In genomic region chr11:96134622-96135021, GRCh38 we compare ENCODE assay signal across 10 cellular contexts.
DNase-seq lines count a peak whose midpoint lies in the region; ATAC-seq and TF ChIP-seq lines count a peak whose summit lies in the region.
"Had no signal": no experiment of that assay in that cellular context is flagged by ENCODE, and none has a peak within 500 bp of the region (broad histone marks: within the 10 kb centered on the region; RNA-seq: fewer than 3 reads in every experiment).

No MANE protein-coding gene starts in this region.

- H3K27me3 ChIP-seq in smooth muscle cell (ENCODE audit: low read depth) = no peaks in the 10 kb centered on the region
- H3K27me3 ChIP-seq in GM23338 (ENCODE audit: insufficient read depth) = no peaks in the 10 kb centered on the region

- H3K36me3 ChIP-seq in smooth muscle cell (ENCODE audit: low read depth) (no peaks in the 10 kb centered on the region), GM23338 (ENCODE audit: insufficient read depth) (no peaks in the 10 kb centered on the region)

- H3K4me1 ChIP-seq in smooth muscle cell (ENCODE audit: low read depth) = no peaks in the 10 kb centered on the region
- peaks cover 15% of the 10 kb centered on the region for H3K4me1 ChIP-seq in GM23338 (ENCODE audit: insufficient read depth)

- peak overlapping the region; percentile 36 for H3K9ac ChIP-seq in smooth muscle cell (ENCODE audit: low read depth)

- H4K20me1 ChIP-seq in smooth muscle cell (ENCODE audit: low read depth) = no peaks in the 10 kb centered on the region
- no peaks in the 10 kb centered on the region for H4K20me1 ChIP-seq in GM23338 (replicated peaks; ENCODE audit: insufficient read depth)

- no peaks in the 10 kb centered on the region for H3K9me3 ChIP-seq in smooth muscle cell (replicated peaks; ENCODE audit: low read depth)
- H3K9me3 ChIP-seq: A549 had no signal

- H3K27ac ChIP-seq in smooth muscle cell (ENCODE audit: low read depth) = peak overlapping the region; percentile 52
- no peak overlapping the region for H3K27ac ChIP-seq in GM23338 (ENCODE audit: low read depth)

- no peak overlapping the region for H3K4me3 Mint-ChIP-seq in GM23338

- H3K79me2 ChIP-seq in smooth muscle cell (ENCODE audit: low read depth) = peaks cover 84% of the 10 kb centered on the region
- no peaks in the 10 kb centered on the region for H3K79me2 ChIP-seq in GM23338 (replicated peaks; ENCODE audit: insufficient read depth)

- H3K4me1 Mint-ChIP-seq in GM23338 = peaks cover 20% of the 10 kb centered on the region

- H3K27me3 Mint-ChIP-seq in GM23338 (ENCODE audit: insufficient read depth, low read depth, poor library complexity) = no peaks in the 10 kb centered on the region

- DNase-seq in SIG-M5 treated with dmso at 0.1 percent for 504 hours (lab: John Stamatoyannopoulos, UW; ENCODE audit: unreplicated experiment) (peak; percentile 29), SIG-M5 (lab: John Stamatoyannopoulos, UW) (no peak), M059J (ENCODE audit: low read depth) (peak; percentile 67), epithelial cell of esophagus (ENCODE audit: low read depth) (peak; percentile 48), smooth muscle cell (lab: John Stamatoyannopoulos, UW; ENCODE audit: unreplicated experiment) (no peak), NCI-H1092 (lab: John Stamatoyannopoulos, UW) (no peak), GM23338 (ENCODE audit: low spot score) (no peak)
- DNase-seq: activated CD8-positive, alpha-beta memory T cell treated with anti-CD3 and anti-CD28 coated beads, Interleukin-2, amount 50 U/mL, for 4 hours had no signal

- no peaks in the 10 kb centered on the region for H3K36me3 Mint-ChIP-seq in GM23338 (ENCODE audit: low read depth)

- WGBS in smooth muscle cell (ENCODE audit: low lambda C conversion rate) = 52% methylated on average over 1 of the region's 1 CpG

- H3K9me3 Mint-ChIP-seq in GM23338 = no peaks in the 10 kb centered on the region

- ATAC-seq in HG03457 (IDR thresholded peaks at IDR 0.05; ENCODE audit: unreplicated experiment) (no peak), GM23338 (no peak)

- H2AFZ ChIP-seq in smooth muscle cell (ENCODE audit: low read depth) = no peak overlapping the region
- no peak overlapping the region for H2AFZ ChIP-seq in GM23338

- H3F3A ChIP-seq in smooth muscle cell (ENCODE audit: low read depth) (peaks cover 4% of the 10 kb centered on the region), GM23338 (replicated peaks; ENCODE audit: low read depth) (no peaks in the 10 kb centered on the region)

- peaks cover 5% of the 10 kb centered on the region; the same call in 1 of the 2 replicates for H3K9me2 ChIP-seq in GM23338 (ENCODE audit: insufficient read depth)

- H3K4me3 ChIP-seq in epithelial cell of esophagus (ENCODE audit: low read length) = no peak overlapping the region
- H3K4me3 ChIP-seq in smooth muscle cell = no peak overlapping the region
- no peak overlapping the region for H3K4me3 ChIP-seq in GM23338
- H3K4me3 ChIP-seq: A549 had no signal

- TF ChIP-seq CTCF in epithelial cell of esophagus (IDR thresholded peaks at IDR 0.05; ENCODE audit: insufficient read depth, low read depth, low read length, missing control alignments) (no peak), smooth muscle cell (IDR thresholded peaks at IDR 0.05; ENCODE audit: borderline replicate concordance, insufficient read depth, poor library complexity, severe bottlenecking) (no peak), GM23338 (conservative IDR thresholded peaks at IDR 0.05; ENCODE audit: low read depth in 2 of 2) (no peak)

- H3K4me2 ChIP-seq in smooth muscle cell (no peak overlapping the region), GM23338 (no peak overlapping the region)
- H3K4me2 ChIP-seq: A549 had no signal

- H3K27ac Mint-ChIP-seq in GM23338 = no peak overlapping the region

TF ChIP-seq in GM23338, 12 proteins besides CTCF, POLR2A, EP300 and RAD21 (continues in another document):
- no peak for TF ChIP-seq REST (IDR thresholded peaks at IDR 0.05; ENCODE audit: unreplicated experiment)
- no peak for TF ChIP-seq EZH2phosphoT487 (IDR thresholded peaks at IDR 0.05; ENCODE audit: unreplicated experiment)
- TF ChIP-seq ZNF331 (CRISPR knock-in tag; IDR thresholded peaks at IDR 0.05; ENCODE audit: low read depth) = no peak
- no peak for TF ChIP-seq CREB1 (CRISPR knock-in tag; IDR thresholded peaks at IDR 0.05; ENCODE audit: low read depth)
- no peak for TF ChIP-seq JUNB (IDR thresholded peaks at IDR 0.05; ENCODE audit: unreplicated experiment)
- no peak for TF ChIP-seq POLR2AphosphoS5 (IDR thresholded peaks at IDR 0.05; ENCODE audit: low read depth)
- no peak for TF ChIP-seq EZH2 (IDR thresholded peaks at IDR 0.05; ENCODE audit: low read depth, unreplicated experiment)
- no peak for TF ChIP-seq NANOG (IDR thresholded peaks at IDR 0.05; ENCODE audit: borderline replicate concordance)
- TF ChIP-seq ZNF114 (CRISPR knock-in tag; IDR thresholded peaks at IDR 0.05) = no peak
- TF ChIP-seq STAT1 (IDR thresholded peaks at IDR 0.05; ENCODE audit: unreplicated experiment) = no peak
- no peak for TF ChIP-seq ETS1 (IDR thresholded peaks at IDR 0.05)

Comparison
In these comparisons a context has a peak if more than half of its experiments do, and no peak if none do; other contexts are left out.
1. DNase-seq: peak in SIG-M5 treated with dmso at 0.1 percent for 504 hours (single experiment), M059J (single experiment) and epithelial cell of esophagus (single experiment); none in SIG-M5 (single experiment), smooth muscle cell (single experiment), NCI-H1092 (single experiment) and GM23338 (single experiment).